ENCODE assay signal across 19 cellular contexts in the genomic region with DNA sequence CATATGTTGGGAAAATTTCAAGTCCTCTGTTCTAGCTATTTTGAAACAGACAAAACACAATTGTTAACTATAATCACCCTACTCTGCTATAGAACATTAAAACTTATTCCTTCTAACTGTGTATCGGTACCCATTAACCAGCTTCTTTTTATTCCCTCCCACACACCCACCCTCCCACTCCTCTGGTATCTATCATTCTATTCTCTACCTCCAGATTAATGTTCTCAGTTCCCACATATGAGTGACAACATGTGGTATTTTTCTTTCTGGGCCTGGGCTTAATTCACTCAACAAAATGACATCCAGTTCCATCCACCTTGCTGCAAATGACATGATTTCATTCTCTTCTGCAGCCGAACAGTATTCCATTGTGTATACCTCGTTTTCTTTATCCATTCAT. TPM values are rescaled to one million over a fixed set of nuclear protein-coding genes. Genes with fewer than 3 reads are reported as not detected.
DNase-seq lines count a peak whose midpoint lies in the region; ATAC-seq and TF ChIP-seq lines count a peak whose summit lies in the region.
"Had no signal": no experiment of that assay in that cellular context is flagged by ENCODE, and none has a peak within 500 bp of the region (broad histone marks: within the 10 kb centered on the region; RNA-seq: fewer than 3 reads in every experiment).

No MANE protein-coding gene starts in this region.

- 70 to 80% methylated on average over 3 of the region's 3 CpGs for WGBS in testis, 2 donors

- H3K4me1 ChIP-seq in cardiac muscle cell (ENCODE audit: low read depth) = peaks cover 24% of the 10 kb centered on the region
- no peaks in the 10 kb centered on the region for H3K4me1 ChIP-seq in testis
- H3K4me1 ChIP-seq: BE2C; BLaER1 treated with 17β-estradiol and CSF1 and Interleukin-3, amounts not matched to agents 10 nM and 100 nM had no signal

- H3K9me3 ChIP-seq in cardiac muscle cell (ENCODE audit: low read depth) = no peaks in the 10 kb centered on the region
- no peaks in the 10 kb centered on the region for H3K9me3 ChIP-seq in testis
- H3K9me3 ChIP-seq: BE2C, HAP-1 had no signal

- TF ChIP-seq CTCF in cardiac muscle cell (IDR thresholded peaks at IDR 0.05; ENCODE audit: low read depth, low read length) (no peak), dorsolateral prefrontal cortex (IDR thresholded peaks at IDR 0.05 in 54 of 56, conservative IDR thresholded peaks at IDR 0.05 in 2 of 56; ENCODE audit: low read depth in 1 of 56, partially characterized antibody in 56 of 56) (no peak), testis (IDR thresholded peaks at IDR 0.05) (no peak)

- H3K27me3 ChIP-seq in cardiac muscle cell (no peaks in the 10 kb centered on the region), dorsolateral prefrontal cortex (no peaks in the 10 kb centered on the region), testis (no peaks in the 10 kb centered on the region)
- H3K27me3 ChIP-seq: BE2C; BLaER1 treated with 17β-estradiol and CSF1 and Interleukin-3, amounts not matched to agents 10 nM and 100 nM had no signal

- no peak for TF ChIP-seq POLR2A in testis (IDR thresholded peaks at IDR 0.05)

- ATAC-seq in Right ventricle myocardium superior (ENCODE audit: poor library complexity) (no peak), HG02642 (IDR thresholded peaks at IDR 0.05; ENCODE audit: poor library complexity, unreplicated experiment) (no peak), left lobe of liver (no peak)

- DNase-seq in cardiac muscle cell (ENCODE audit: low read depth in 1 of 2, low spot score in 1 of 2) (no peak), Right ventricle myocardium superior (no peak), dorsolateral prefrontal cortex (no peak), putamen (ENCODE audit: low spot score) (peak; percentile 76), GM03348 (ENCODE audit: low spot score) (no peak), testis (no peak), left lobe of liver (ENCODE audit: low spot score) (no peak)
- DNase-seq: BE2C; CD4-positive, alpha-beta T cell; CD8-positive, alpha-beta memory T cell; DMS 273 treated with DMSO at 0.1 percent for 48 hours; DMS79; EL; GDM1; GOT3 had no signal

- H3K27ac ChIP-seq in cardiac muscle cell (peak overlapping the region; percentile 18), dorsolateral prefrontal cortex (peak overlapping the region in 44 of 59 donors; percentile 1 to 84 (median 54)), testis (no peak overlapping the region)
- H3K27ac ChIP-seq: 22Rv1; BLaER1 treated with 17β-estradiol and CSF1 and Interleukin-3, amounts not matched to agents 10 nM and 100 nM had no signal

- H3K4me3 ChIP-seq in cardiac muscle cell (no peak overlapping the region), dorsolateral prefrontal cortex (no peak overlapping the region), testis (no peak overlapping the region)
- H3K4me3 ChIP-seq: BLaER1 treated with 17β-estradiol and CSF1 and Interleukin-3, amounts not matched to agents 10 nM and 100 nM; HAP-1 had no signal

- intact Hi-C loops in Right ventricle myocardium superior (cut with DNase I) = loop anchor here (5.0 kb wide), 1 partner anchor 40 kb away; no protein-coding TSS in a partner anchor
- intact Hi-C loops in dorsolateral prefrontal cortex (cut with DNase I) = no loop called here
- intact Hi-C loops in testis (cut with DNase I; ENCODE audit: low total_unique reads) = no loop called here

- no peaks in the 10 kb centered on the region for H3K36me3 ChIP-seq in cardiac muscle cell
- H3K36me3 ChIP-seq in testis (ENCODE audit: low read depth, missing control alignments) = no peaks in the 10 kb centered on the region
- H3K36me3 ChIP-seq: BE2C, HAP-1 had no signal

RNA-seq across cellular contexts. Expression of a gene that starts 43.3 kb away (rescaled TPM):
- total RNA-seq in cardiac muscle cell = 23.9 and 42.8 TPM in 2 replicates
- polyA plus RNA-seq in cardiac muscle cell = 17.0 and 21.7 TPM in 2 replicates
- total RNA-seq in Right ventricle myocardium superior = 96.9 TPM
- 100 to 1,000 TPM; 102 to 181 (median 132) TPM for total RNA-seq in dorsolateral prefrontal cortex
- 10 to 100 TPM; 27.7 to 45.2 TPM for total RNA-seq in testis
- 31.7 TPM for polyA plus RNA-seq in testis (ENCODE audit: insufficient read depth, low read depth, low replicate concordance)
- 9.1 TPM for total RNA-seq in left lobe of liver

Comparison
In these comparisons a context has a peak if more than half of its experiments do, and no peak if none do; other contexts are left out.
1. H3K27ac ChIP-seq: peak in cardiac muscle cell (single experiment) and dorsolateral prefrontal cortex (44 of 59); none in testis (0 of 2).